In the genomic region with DNA sequence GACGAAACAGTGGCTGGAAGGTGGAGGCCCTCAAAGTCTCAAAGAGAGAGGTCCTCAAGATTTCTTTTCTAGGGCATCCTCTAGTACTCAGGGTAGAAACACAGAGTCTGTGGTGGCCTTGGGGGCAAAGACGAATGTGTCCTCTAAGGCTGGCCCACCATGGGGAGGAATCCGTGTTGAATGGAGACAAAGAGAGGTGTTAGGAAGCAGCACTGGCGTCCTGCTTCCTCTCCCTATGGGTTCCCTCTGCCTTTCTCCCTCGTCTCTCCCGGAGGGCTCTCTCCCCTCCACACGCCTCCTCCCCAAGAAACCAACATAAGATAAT, we compare ENCODE assay signal across 9 cellular contexts.
DNase-seq lines count a peak whose midpoint lies in the region; ATAC-seq, FAIRE-seq and TF ChIP-seq lines count a peak whose summit lies in the region.
"Had no signal": no experiment of that assay in that cellular context is flagged by ENCODE, and none has a peak within 500 bp of the region (broad histone marks: within the 10 kb centered on the region; RNA-seq: fewer than 3 reads in every experiment).

No MANE protein-coding gene starts in this region.

- H2AFZ ChIP-seq in IMR-90 (replicated peaks; ENCODE audit: low read length, poor library complexity): peak overlapping the region; percentile 91

- H3K9ac ChIP-seq in IMR-90 (ENCODE audit: low read depth, low read length) (peak overlapping the region; percentile 66), duodenal mucosa (ENCODE audit: low read depth in 1 of 2, low read length in 2 of 2) (peak overlapping the region; percentile 55 to 64)

- no peak overlapping the region for H3K4me3 ChIP-seq in IMR-90 (ENCODE audit: insufficient read depth, low read depth, low read length)
- H3K4me3 ChIP-seq in duodenal mucosa (ENCODE audit: low read depth in 1 of 2, low read length in 2 of 2): peak overlapping the region; percentile 69

- peak overlapping the region; percentile 92 to 97 for H4K8ac ChIP-seq in IMR-90 (ENCODE audit: low read depth in 2 of 2, low read length in 2 of 2)

- peak overlapping the region; percentile 86 for H2AK9ac ChIP-seq in IMR-90 (replicated peaks; ENCODE audit: low read depth, low read length, poor library complexity)

- H2BK5ac ChIP-seq in IMR-90 (ENCODE audit: low read depth, low read length, poor library complexity, severe bottlenecking): peak overlapping the region; percentile 98

- H3K36me3 ChIP-seq in IMR-90 (ENCODE audit: control insufficient read depth, insufficient read depth, low read length) (no peaks in the 10 kb centered on the region), duodenal mucosa (ENCODE audit: control insufficient read depth in 1 of 2, insufficient read depth in 2 of 2, low read length in 2 of 2) (no peaks in the 10 kb centered on the region)

- no peaks in the 10 kb centered on the region for H3K9me3 Mint-ChIP-seq in nephron

- no peaks in the 10 kb centered on the region for H3K27me3 ChIP-seq in IMR-90 (ENCODE audit: control insufficient read depth, insufficient read depth, low read length)
- no peaks in the 10 kb centered on the region for H3K27me3 ChIP-seq in duodenal mucosa (ENCODE audit: control insufficient read depth in 1 of 2, insufficient read depth in 2 of 2, low read length in 2 of 2)

- intact Hi-C loops in IMR-90 (cut with micrococcal nuclease): no loop called here

- H4K91ac ChIP-seq in IMR-90 (ENCODE audit: insufficient read depth, low read depth, low read length): peak overlapping the region; percentile 98

- peak overlapping the region; percentile 77 for H3K56ac ChIP-seq in IMR-90 (ENCODE audit: extremely low read depth, insufficient read depth, low read length)

- no peak overlapping the region for H3K4me3 Mint-ChIP-seq in nephron

- CTCF ChIA-PET in IMR-90 (lab: Yijun Ruan, JAX): interaction anchor here (0.7 kb wide), 1 partner anchor 27 kb away, joined by 3 read pairs; no protein-coding TSS in a partner anchor

- dilution Hi-C loops in IMR-90 (cut with HindIII; ENCODE audit: low sequenced_read_pairs, unreplicated experiment): no loop called here

- in situ Hi-C loops in IMR-90 (cut with MboI; ENCODE audit: low sequenced_read_pairs): loop anchor here (10.0 kb wide), 1 partner anchor 382 kb away; a partner anchor contains a TSS

- no TSS peak for BruUV-seq in IMR-90 (replicated peaks; lab: Mats Ljungman, UMichigan)

- H3K27ac ChIP-seq in IMR-90 (ENCODE audit: insufficient read depth, low read length): peak overlapping the region; percentile 91
- H3K27ac ChIP-seq in duodenal mucosa (ENCODE audit: low read depth, low read length): no peak overlapping the region
- H3K27ac ChIP-seq: 22Rv1 had no signal

- H3K4me1 ChIP-seq in IMR-90 (ENCODE audit: control insufficient read depth, insufficient read depth, low read length) (peaks cover 18% of the 10 kb centered on the region), duodenal mucosa (ENCODE audit: control insufficient read depth in 1 of 2, insufficient read depth in 2 of 2, low read length in 2 of 2) (peaks cover 0 to 4% of the 10 kb centered on the region in 2 donors)

- H2BK15ac ChIP-seq in IMR-90 (ENCODE audit: low read depth, low read length): peak overlapping the region; percentile 83

- ATAC-seq in IMR-90 (ENCODE audit: low read depth) (no peak), GM18858 (IDR thresholded peaks at IDR 0.05; ENCODE audit: unreplicated experiment) (no peak)

- peak overlapping the region; percentile 37 to 90 (median 39) for H3K27ac Mint-ChIP-seq in nephron

- H3K79me1 ChIP-seq in IMR-90 (ENCODE audit: low read depth in 1 of 2, low read length in 2 of 2): no peaks in the 10 kb centered on the region; a peak in 1 of 4 replicates

- H2BK20ac ChIP-seq in IMR-90 (ENCODE audit: low read depth, low read length): peak overlapping the region; percentile 98

- peak overlapping the region; percentile 95 for H3K14ac ChIP-seq in IMR-90 (replicated peaks; ENCODE audit: low read depth, low read length)

- H3K18ac ChIP-seq in IMR-90 (ENCODE audit: low read depth, low read length): peak overlapping the region; percentile 72

- H3K4me1 Mint-ChIP-seq in nephron: peaks cover 26% of the 10 kb centered on the region

- H2BK120ac ChIP-seq in IMR-90 (ENCODE audit: low read depth, low read length): peak overlapping the region; percentile 98

- H3K27me3 Mint-ChIP-seq in nephron (ENCODE audit: low read depth): peaks cover 12% of the 10 kb centered on the region

- WGBS in IMR-90 (ENCODE audit: extremely low coverage in 2 of 2, insufficient read length in 1 of 2), 2 experiments: 100% methylated on average over 1 of the region's 7 CpGs; no CpG with 5 or more reads in 1 of the 2 experiments

- H3K9me1 ChIP-seq in IMR-90 (ENCODE audit: insufficient read depth, low read length): peaks cover 13% of the 10 kb centered on the region

- FAIRE-seq in GM12891 (lab: Jason Lieb, UNC): no peak

- TF ChIP-seq POLR2A in IMR-90 (IDR thresholded peaks at IDR 0.05; ENCODE audit: low read depth, low read length) (no peak), GM12891 (IDR thresholded peaks at IDR 0.05; ENCODE audit: low read depth, low read length) (no peak)

- H2AK5ac ChIP-seq in IMR-90 (ENCODE audit: low read depth, low read length): peak overlapping the region; percentile 78

- POLR2A ChIA-PET in IMR-90 (lab: Charles Lee; ENCODE audit: unreplicated experiment): no interaction called here

- DNase-seq in NCI-H1092 treated with DMSO at 0.1 percent for 48 hours (lab: John Stamatoyannopoulos, UW) (peak; percentile 51), NCI-H1092 (lab: John Stamatoyannopoulos, UW) (no peak), IMR-90 (no peak), GM12891 (ENCODE audit: insufficient read length, low spot score) (no peak), Kasumi-1 (lab: John Stamatoyannopoulos, UW) (no peak)

- TF ChIP-seq CTCF in IMR-90 (conservative IDR thresholded peaks at IDR 0.05; ENCODE audit: low read depth, low read length) (no peak), nephron (IDR thresholded peaks at IDR 0.05; ENCODE audit: unreplicated experiment in 3 of 3) (no peak)

- H3K9me3 ChIP-seq in IMR-90 (ENCODE audit: control insufficient read depth, insufficient read depth, low read length) (no peaks in the 10 kb centered on the region), duodenal mucosa (ENCODE audit: control insufficient read depth in 1 of 2, low read length in 2 of 2) (no peaks in the 10 kb centered on the region)

- peak overlapping the region; percentile 94 for H3K23ac ChIP-seq in IMR-90 (ENCODE audit: low read depth, low read length)

- H4K5ac ChIP-seq in IMR-90 (ENCODE audit: low read depth, low read length): peak overlapping the region; percentile 83

- H3K4me2 ChIP-seq in IMR-90 (ENCODE audit: low read depth, low read length): no peak overlapping the region; the same call in 1 of the 2 replicates

- no peaks in the 10 kb centered on the region for H3K36me3 Mint-ChIP-seq in nephron (ENCODE audit: low read depth)

- no peak for TF ChIP-seq RAD21 in IMR-90 (IDR thresholded peaks at IDR 0.05; ENCODE audit: low read length)

- peak overlapping the region; percentile 94 for H3K4ac ChIP-seq in IMR-90 (ENCODE audit: low read depth, low read length)

- H4K20me1 ChIP-seq in IMR-90 (ENCODE audit: insufficient read depth, low read length): no peaks in the 10 kb centered on the region

TF ChIP-seq in IMR-90, 13 proteins besides CTCF, POLR2A, EP300 and RAD21:
- no peak for TF ChIP-seq MXI1 (IDR thresholded peaks at IDR 0.05; ENCODE audit: borderline replicate concordance, low read depth, low read length)
- no peak for TF ChIP-seq RCOR1 (IDR thresholded peaks at IDR 0.05; ENCODE audit: insufficient replicate concordance, low read length)
- TF ChIP-seq, protein P1, sequence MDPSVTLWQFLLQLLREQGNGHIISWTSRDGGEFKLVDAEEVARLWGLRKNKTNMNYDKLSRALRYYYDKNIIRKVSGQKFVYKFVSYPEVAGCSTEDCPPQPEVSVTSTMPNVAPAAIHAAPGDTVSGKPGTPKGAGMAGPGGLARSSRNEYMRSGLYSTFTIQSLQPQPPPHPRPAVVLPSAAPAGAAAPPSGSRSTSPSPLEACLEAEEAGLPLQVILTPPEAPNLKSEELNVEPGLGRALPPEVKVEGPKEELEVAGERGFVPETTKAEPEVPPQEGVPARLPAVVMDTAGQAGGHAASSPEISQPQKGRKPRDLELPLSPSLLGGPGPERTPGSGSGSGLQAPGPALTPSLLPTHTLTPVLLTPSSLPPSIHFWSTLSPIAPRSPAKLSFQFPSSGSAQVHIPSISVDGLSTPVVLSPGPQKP (IDR thresholded peaks at IDR 0.05; ENCODE audit: borderline replicate concordance, low read depth, low read length): no peak
- no peak for TF ChIP-seq RFX5 (IDR thresholded peaks at IDR 0.05; ENCODE audit: low read depth, low read length)
- no peak for TF ChIP-seq CHD1 (IDR thresholded peaks at IDR 0.05; ENCODE audit: low read depth, low read length)
TF ChIP-seq in IMR-90: peak in this region for 0.

TF ChIP-seq in GM12891, 5 proteins besides CTCF, POLR2A, EP300 and RAD21:
- TF ChIP-seq TAF1 (IDR thresholded peaks at IDR 0.05; ENCODE audit: low read depth, low read length): no peak
